In the genomic region with DNA sequence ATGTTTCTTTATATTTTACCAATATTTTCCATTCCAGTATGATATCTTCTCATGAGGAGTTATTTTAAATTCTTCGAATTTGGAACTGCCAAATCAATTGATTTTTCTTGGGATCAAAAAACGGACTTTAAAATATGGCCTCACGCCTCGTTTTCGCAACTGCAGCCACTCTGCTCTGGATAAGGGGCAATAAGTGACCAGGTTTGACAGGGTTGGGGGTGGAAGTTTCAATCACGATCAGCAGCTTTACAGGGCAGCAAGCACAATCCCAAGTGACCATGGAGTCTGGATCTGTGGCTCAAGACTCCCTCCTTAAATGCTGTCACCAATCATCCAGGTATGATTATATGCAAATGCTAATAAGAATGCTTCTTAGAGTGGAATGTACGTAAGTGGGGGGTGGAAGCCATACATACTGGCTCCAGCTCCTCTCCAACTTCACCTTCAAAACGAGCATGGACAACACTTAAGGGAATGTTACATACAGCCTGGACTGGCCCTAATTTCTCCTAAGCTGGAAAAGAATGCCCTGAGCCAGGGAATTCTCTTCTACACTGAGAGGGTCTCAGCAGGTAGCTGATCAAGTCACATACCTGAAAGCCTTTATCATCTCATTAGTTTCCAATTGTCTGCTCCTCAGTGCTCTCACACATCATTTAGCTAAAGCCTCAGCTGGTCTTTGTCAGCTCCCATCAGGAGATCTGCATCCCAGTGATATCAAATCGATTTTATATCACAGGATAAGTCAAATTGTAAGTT, we compare ENCODE assay signal across 29 cellular contexts.
"Had no signal": no experiment of that assay in that cellular context is flagged by ENCODE, and none has a peak within 500 bp of the region (broad histone marks: within the 10 kb centered on the region; RNA-seq: fewer than 3 reads in every experiment).

No MANE protein-coding gene starts in this region.

- H3K4me1 Mint-ChIP-seq: activated CD4-positive, alpha-beta memory T cell treated with anti-CD3 and anti-CD28 coated beads, Interleukin-2, amount 10 ng/mL, durations not matched to agents 7 days and 5 days; activated CD4-positive, alpha-beta T cell treated with anti-CD3 and anti-CD28 coated beads, Interleukin-2, amount 10 ng/mL, durations not matched to agents 7 days and 5 days; nephron; stimulated activated effector memory CD8-positive, alpha-beta T cell treated with anti-CD3 and anti-CD28 coated beads, Interleukin-12 subunit alpha, Interleukin-12 subunit beta, amount 100 ng/mL, for 72 hours; stimulated activated naive CD8-positive, alpha-beta T cell treated with anti-CD3 and anti-CD28 coated beads, Interleukin-15, amount 100 ng/mL, for 72 hours had no signal

- H3K4me3 ChIP-seq: coronary artery, dorsolateral prefrontal cortex, gastrocnemius medialis, lung, ovary, skin epidermis, uterus had no signal

- H3K4me3 Mint-ChIP-seq: activated CD4-positive, alpha-beta memory T cell treated with anti-CD3 and anti-CD28 coated beads, Interleukin-2, amount 10 ng/mL, durations not matched to agents 7 days and 5 days; activated CD4-positive, alpha-beta T cell treated with anti-CD3 and anti-CD28 coated beads, Interleukin-2, amount 10 ng/mL, durations not matched to agents 7 days and 5 days; activated T-cell treated with anti-CD3 and anti-CD28 coated beads, Interleukin-2, amount 50 U/mL, for 24 hours; nephron; stimulated activated effector memory CD8-positive, alpha-beta T cell treated with anti-CD3 and anti-CD28 coated beads, Interleukin-12 subunit alpha, Interleukin-12 subunit beta, amount 100 ng/mL, for 72 hours; stimulated activated naive CD8-positive, alpha-beta T cell treated with anti-CD3 and anti-CD28 coated beads, Interleukin-15, amount 100 ng/mL, for 72 hours; type B pancreatic cell had no signal

- H3K27me3 Mint-ChIP-seq: activated CD4-positive, alpha-beta memory T cell treated with anti-CD3 and anti-CD28 coated beads, Interleukin-2, amount 10 ng/mL, durations not matched to agents 7 days and 5 days; activated CD4-positive, alpha-beta T cell treated with anti-CD3 and anti-CD28 coated beads, Interleukin-2, amount 10 ng/mL, durations not matched to agents 7 days and 5 days; activated T-cell treated with anti-CD3 and anti-CD28 coated beads, Interleukin-2, amount 50 U/mL, for 24 hours; progenitor cell of endocrine pancreas; stimulated activated naive CD8-positive, alpha-beta T cell treated with anti-CD3 and anti-CD28 coated beads, Interleukin-15, amount 100 ng/mL, for 72 hours; type B pancreatic cell had no signal

- H3K27ac Mint-ChIP-seq: activated CD4-positive, alpha-beta memory T cell treated with anti-CD3 and anti-CD28 coated beads, Interleukin-2, amount 10 ng/mL, durations not matched to agents 7 days and 5 days; activated CD4-positive, alpha-beta T cell treated with anti-CD3 and anti-CD28 coated beads, Interleukin-2, amount 10 ng/mL, durations not matched to agents 7 days and 5 days; activated T-cell treated with anti-CD3 and anti-CD28 coated beads, Interleukin-2, amount 50 U/mL, for 24 hours; nephron; progenitor cell of endocrine pancreas; stimulated activated effector memory CD8-positive, alpha-beta T cell treated with anti-CD3 and anti-CD28 coated beads, Interleukin-12 subunit alpha, Interleukin-12 subunit beta, amount 100 ng/mL, for 72 hours; stimulated activated naive CD8-positive, alpha-beta T cell treated with anti-CD3 and anti-CD28 coated beads, Interleukin-15, amount 100 ng/mL, for 72 hours; type B pancreatic cell had no signal

- DNase-seq: activated CD4-positive, alpha-beta memory T cell treated with anti-CD3 and anti-CD28 coated beads, Interleukin-2, amount 10 ng/mL, durations not matched to agents 7 days and 5 days; activated CD4-positive, alpha-beta T cell treated with anti-CD3 and anti-CD28 coated beads for 1 hour; activated CD4-positive, alpha-beta T cell treated with anti-CD3 and anti-CD28 coated beads, Interleukin-2, amount 10 ng/mL, durations not matched to agents 7 days and 5 days; activated CD8-positive, alpha-beta memory T cell treated with anti-CD3 and anti-CD28 coated beads, Interleukin-2, amount 50 U/mL, for 48 hours; activated gamma-delta T cell treated with Interleukin-2 at 50 U/mL for 16 hours; activated naive CD4-positive, alpha-beta T cell treated with anti-CD3 and anti-CD28 coated beads, Interleukin-2, amount 50 U/mL, for 16 hours; activated T-cell treated with anti-CD3 and anti-CD28 coated beads, Interleukin-2, amount 50 U/mL, for 24 hours; amniotic stem cell; brain microvascular endothelial cell; dorsolateral prefrontal cortex; effector memory CD4-positive, alpha-beta T cell; erythroblast; gastrocnemius medialis; glutamatergic neuron; ovary; stimulated activated CD4-positive, alpha-beta T cell treated with anti-CD3 and anti-CD28 coated beads, Interleukin-12 subunit alpha, Interleukin-12 subunit beta, amount 100 ng/mL, for 4 hours; stimulated activated CD4-positive, alpha-beta T cell treated with anti-CD3 and anti-CD28 coated beads, Interleukin-4, amount 100 ng/mL, for 24 hours; stimulated activated naive CD8-positive, alpha-beta T cell treated with anti-CD3 and anti-CD28 coated beads, Interleukin-15, amount 100 ng/mL, for 72 hours; substantia nigra; T-helper 2 cell; uterus had no signal

- H3K36me3 ChIP-seq: brain microvascular endothelial cell, gastrocnemius medialis, ovary, uterus had no signal

- H3K27ac ChIP-seq: brain microvascular endothelial cell, coronary artery, dorsolateral prefrontal cortex, gastrocnemius medialis, ovary, skin epidermis, uterus had no signal

- H3K4me1 ChIP-seq: gastrocnemius medialis, uterus had no signal

- H3K27me3 ChIP-seq: brain microvascular endothelial cell, gastrocnemius medialis, ovary, uterus had no signal

- H3K36me3 Mint-ChIP-seq: stimulated activated effector memory CD8-positive, alpha-beta T cell treated with anti-CD3 and anti-CD28 coated beads, Interleukin-12 subunit alpha, Interleukin-12 subunit beta, amount 100 ng/mL, for 72 hours; type B pancreatic cell had no signal

- ATAC-seq: gastrocnemius medialis; sciatic nerve; stimulated activated effector memory CD8-positive, alpha-beta T cell treated with anti-CD3 and anti-CD28 coated beads, Interleukin-12 subunit alpha, Interleukin-12 subunit beta, amount 100 ng/mL, for 72 hours; stimulated activated naive CD8-positive, alpha-beta T cell treated with anti-CD3 and anti-CD28 coated beads, Interleukin-15, amount 100 ng/mL, for 72 hours had no signal

- H3K9me3 ChIP-seq: gastrocnemius medialis, ovary, uterus had no signal

- H3K9me3 Mint-ChIP-seq: activated CD4-positive, alpha-beta memory T cell treated with anti-CD3 and anti-CD28 coated beads, Interleukin-2, amount 10 ng/mL, durations not matched to agents 7 days and 5 days; activated CD4-positive, alpha-beta T cell treated with anti-CD3 and anti-CD28 coated beads, Interleukin-2, amount 10 ng/mL, durations not matched to agents 7 days and 5 days; stimulated activated effector memory CD8-positive, alpha-beta T cell treated with anti-CD3 and anti-CD28 coated beads, Interleukin-12 subunit alpha, Interleukin-12 subunit beta, amount 100 ng/mL, for 72 hours; stimulated activated naive CD8-positive, alpha-beta T cell treated with anti-CD3 and anti-CD28 coated beads, Interleukin-15, amount 100 ng/mL, for 72 hours; type B pancreatic cell had no signal
